33 cellular contexts compared by ENCODE assay signal in the genomic region with DNA sequence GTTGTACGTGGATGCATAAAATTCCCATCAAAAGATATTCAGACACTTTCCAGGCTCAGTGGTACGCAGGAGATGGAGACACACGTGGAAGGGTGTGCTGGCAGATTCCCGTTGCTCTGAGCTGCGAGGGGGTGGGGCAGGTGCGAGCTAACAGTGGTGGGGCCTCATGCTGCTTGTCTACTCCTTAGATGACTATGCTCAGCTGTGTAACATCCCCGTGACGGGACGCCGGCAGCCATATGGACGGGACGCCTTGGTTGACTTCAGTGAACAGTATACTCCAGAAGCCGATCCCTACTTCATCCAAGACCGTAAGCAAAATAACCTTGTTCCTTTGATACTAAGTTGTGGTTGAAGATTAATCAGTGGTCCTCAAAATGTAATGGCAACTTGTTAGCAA.
"Had no signal": no experiment of that assay in that cellular context is flagged by ENCODE, and none has a peak within 500 bp of the region (broad histone marks: within the 10 kb centered on the region; RNA-seq: fewer than 3 reads in every experiment).

No MANE protein-coding gene starts in this region.

- H3K27ac ChIP-seq: KMS-11, PC-9, RWPE1, SJCRH30, SK-N-MC had no signal

- ATAC-seq: Panc1, Right ventricle myocardium inferior, SK-N-SH treated with all-trans-retinoic acid at 6 μM for 48 hours had no signal

- H3K9ac ChIP-seq: KMS-11 had no signal

- H2AFZ ChIP-seq: PC-9 had no signal

- H3K4me2 ChIP-seq: KMS-11, PC-9 had no signal

- H3K27me3 ChIP-seq: SJCRH30 had no signal

- H3K4me3 ChIP-seq: PC-9, SJCRH30, SK-N-MC had no signal

- DNase-seq: KBM-7, MM.1S, NCI-H1048, NCI-H1092 treated with DMSO at 0.1 percent for 48 hours, NCI-H1105 treated with DMSO at 0.1 percent for 48 hours, NCI-H1417, NCI-H1436, NCI-H146, NCI-H1694, NCI-H187, NCI-H1930, NCI-H2029 treated with DMSO at 0.1 percent for 48 hours, NCI-H2081 treated with DMSO at 0.1 percent for 48 hours, NCI-H2107, NCI-H2171, NCI-H226, NCI-H446 treated with DMSO at 0.1 percent for 48 hours, NCI-H510A, NCI-H524, NCI-H526, NCI-H69, NCI-H748 treated with DMSO at 0.1 percent for 48 hours, NCI-H82, PC-9, SHP77, SIG-M5, SJCRH30 had no signal
